ENCODE assay signal across 8 cellular contexts in the genomic region with DNA sequence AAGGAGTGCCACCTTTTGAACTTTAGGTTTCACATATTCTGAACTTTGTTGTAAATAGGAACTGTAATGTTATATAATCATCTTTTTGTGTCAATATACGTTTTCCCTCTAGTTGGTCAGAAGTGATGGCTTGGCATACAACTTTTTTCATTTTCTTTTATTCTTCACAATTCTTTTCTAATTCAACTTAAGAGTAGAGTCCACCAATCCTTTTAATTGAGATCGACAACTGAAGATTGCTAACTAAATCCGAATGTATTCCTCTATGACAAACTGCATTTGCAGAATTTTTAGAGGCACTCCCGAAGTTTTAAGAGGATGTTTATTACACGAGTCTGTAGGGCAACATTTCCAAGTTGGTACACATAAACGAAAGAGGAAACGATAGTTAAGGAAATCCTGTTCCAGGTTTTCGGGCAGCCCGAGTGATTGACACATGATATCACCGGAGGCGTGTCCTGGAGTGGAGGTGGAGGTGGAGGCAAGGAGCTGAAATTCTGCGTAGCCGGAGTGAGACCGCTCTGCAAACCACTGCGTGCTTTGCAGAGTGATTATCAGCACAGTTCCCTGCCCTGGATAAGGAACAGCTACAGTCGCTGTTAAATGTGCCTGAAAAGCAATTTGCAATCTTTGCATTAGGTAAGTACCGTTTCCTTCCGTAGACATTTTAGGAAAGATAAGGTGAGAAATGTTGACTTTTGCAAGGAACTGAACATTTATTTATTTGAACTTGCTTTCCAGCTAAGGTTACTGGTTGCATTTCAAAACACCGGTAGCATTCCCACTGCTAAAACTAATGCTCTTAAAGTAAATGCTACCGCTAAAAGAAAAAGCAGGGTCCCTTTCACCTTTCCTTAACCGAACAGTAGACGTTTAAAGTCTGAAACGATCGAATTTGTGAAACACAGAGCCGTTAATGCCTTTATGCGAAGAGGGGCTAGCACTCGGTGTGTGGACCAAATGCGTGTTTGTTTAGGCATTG. TPM values are rescaled to one million over a fixed set of nuclear protein-coding genes. Genes with fewer than 3 reads are reported as not detected.
A peak's percentile ranks its signal among the peaks of the same experiment; 100 is the strongest.
DNase-seq lines count a peak whose midpoint lies in the region; ATAC-seq, FAIRE-seq and TF ChIP-seq lines count a peak whose summit lies in the region.

A gene with protein sequence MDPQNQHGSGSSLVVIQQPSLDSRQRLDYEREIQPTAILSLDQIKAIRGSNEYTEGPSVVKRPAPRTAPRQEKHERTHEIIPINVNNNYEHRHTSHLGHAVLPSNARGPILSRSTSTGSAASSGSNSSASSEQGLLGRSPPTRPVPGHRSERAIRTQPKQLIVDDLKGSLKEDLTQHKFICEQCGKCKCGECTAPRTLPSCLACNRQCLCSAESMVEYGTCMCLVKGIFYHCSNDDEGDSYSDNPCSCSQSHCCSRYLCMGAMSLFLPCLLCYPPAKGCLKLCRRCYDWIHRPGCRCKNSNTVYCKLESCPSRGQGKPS (plus strand): TSS at position 502 of the 982 bp plus-strand sequence. CDS start 4,797 bp downstream, outside the sequence.

- H3K4me3 ChIP-seq in fibroblast of the aortic adventitia (ENCODE audit: low read depth, low read length) = peak within 1 kb of the TSS; percentile 69

- H3K27ac Mint-ChIP-seq in natural killer cell = peak within 1 kb of the TSS; percentile 72 to 76
- H3K27ac Mint-ChIP-seq in stimulated activated naive CD8-positive, alpha-beta T cell treated with anti-CD3 and anti-CD28 coated beads, Interleukin-15, Interleukin-2, amounts not matched to agents 100 ng/mL and 50 ng/mL, for 24 hours = peak within 1 kb of the TSS; percentile 97

- TF ChIP-seq POLR2A in H54 (IDR thresholded peaks at IDR 0.05; ENCODE audit: low read depth, low read length) = no peak

- TF ChIP-seq CTCF in fibroblast of the aortic adventitia (IDR thresholded peaks at IDR 0.05; ENCODE audit: insufficient read depth, low read length) = no peak
- no peak for TF ChIP-seq CTCF in natural killer cell (IDR thresholded peaks at IDR 0.05)

- intact Hi-C loops in natural killer cell (cut with micrococcal nuclease) = loop anchor here (2.0 kb wide), 2 partner anchors 82 to 202 kb away; no protein-coding TSS in a partner anchor

- no peaks in the 10 kb centered on the region for H3K36me3 Mint-ChIP-seq in natural killer cell
- peaks cover 34% of the 10 kb centered on the region for H3K36me3 Mint-ChIP-seq in stimulated activated naive CD8-positive, alpha-beta T cell treated with anti-CD3 and anti-CD28 coated beads, Interleukin-15, Interleukin-2, amounts not matched to agents 100 ng/mL and 50 ng/mL, for 24 hours (ENCODE audit: low read depth)

- DNase-seq in Daoy (ENCODE audit: low read depth) (peak; percentile 81), H54 (ENCODE audit: insufficient read length, low spot score) (no peak), M059J (ENCODE audit: low read depth) (peak; percentile 89), SHP77 (lab: John Stamatoyannopoulos, UW) (peak; percentile 81 to 84), fibroblast of the aortic adventitia (ENCODE audit: low read depth) (peak; percentile 92), natural killer cell (peak; percentile 50)
- peak; percentile 57 for DNase-seq in activated T-helper 9 cell treated with anti-CD3 and anti-CD28 coated beads, Interleukin-2, amount 50 U/mL, for 16 hours (ENCODE audit: low read depth)

- H3K4me3 Mint-ChIP-seq in natural killer cell = peak within 1 kb of the TSS; percentile 92
- H3K4me3 Mint-ChIP-seq in stimulated activated naive CD8-positive, alpha-beta T cell treated with anti-CD3 and anti-CD28 coated beads, Interleukin-15, Interleukin-2, amounts not matched to agents 100 ng/mL and 50 ng/mL, for 24 hours = peak within 1 kb of the TSS; percentile 99

- peaks cover 29 to 36% of the 10 kb centered on the region in 2 donors for H3K4me1 Mint-ChIP-seq in natural killer cell
- H3K4me1 Mint-ChIP-seq in stimulated activated naive CD8-positive, alpha-beta T cell treated with anti-CD3 and anti-CD28 coated beads, Interleukin-15, Interleukin-2, amounts not matched to agents 100 ng/mL and 50 ng/mL, for 24 hours (ENCODE audit: low read depth) = peaks cover 43% of the 10 kb centered on the region

- peak; percentile 43 to 53 (median 52) for ATAC-seq in natural killer cell

- H3K27me3 Mint-ChIP-seq in natural killer cell (ENCODE audit: low read depth in 2 of 2) = peaks cover 11 to 14% of the 10 kb centered on the region in 2 donors
- H3K27me3 Mint-ChIP-seq in stimulated activated naive CD8-positive, alpha-beta T cell treated with anti-CD3 and anti-CD28 coated beads, Interleukin-15, Interleukin-2, amounts not matched to agents 100 ng/mL and 50 ng/mL, for 24 hours = no peaks in the 10 kb centered on the region

- peak; percentile 96 for FAIRE-seq in H54 (lab: Jason Lieb, UNC)

- H3K9me3 Mint-ChIP-seq in natural killer cell = no peaks in the 10 kb centered on the region
- no peaks in the 10 kb centered on the region for H3K9me3 Mint-ChIP-seq in stimulated activated naive CD8-positive, alpha-beta T cell treated with anti-CD3 and anti-CD28 coated beads, Interleukin-15, Interleukin-2, amounts not matched to agents 100 ng/mL and 50 ng/mL, for 24 hours

RNA-seq across cellular contexts. Expression of the gene that starts here (rescaled TPM):
- 0.06 TPM in 1 of 2 replicates, not detected in the other for total RNA-seq in Daoy (2014; rRNA removed; shearing (Covaris generic))
- 1.1 and 3.4 TPM in 2 replicates for total RNA-seq in M059J (2014; rRNA removed; shearing (Covaris generic))
- total RNA-seq in fibroblast of the aortic adventitia (ENCODE audit: low replicate concordance) (33.0 and 44.2 TPM in 2 replicates), natural killer cell (1 to 10 TPM; 8.7 to 9.8 (median 9.5) TPM)

Comparison
In these comparisons a context has a peak if more than half of its experiments do, and no peak if none do; other contexts are left out.
1. Peak in DNase-seq in Daoy; RNA of the gene not detected or under 1 TPM.